Comparison of ENCODE assay signal across 24 cellular contexts in genomic region chr17:29719469-29719868, GRCh38.
DNase-seq lines count a peak whose midpoint lies in the region; ATAC-seq and TF ChIP-seq lines count a peak whose summit lies in the region.
"Had no signal": no experiment of that assay in that cellular context is flagged by ENCODE, and none has a peak within 500 bp of the region (broad histone marks: within the 10 kb centered on the region; RNA-seq: fewer than 3 reads in every experiment).

No MANE protein-coding gene starts in this region.

- H3K4me2 ChIP-seq in BLaER1, result peak overlapping the region; percentile 83; the same call in 1 of the 2 replicates
- H3K4me2 ChIP-seq: KMS-11, SK-N-SH had no signal

- H3K9me3 ChIP-seq in BLaER1, result no peaks in the 10 kb centered on the region
- no peaks in the 10 kb centered on the region for H3K9me3 ChIP-seq in CD4-positive, alpha-beta T cell (ENCODE audit: control insufficient read depth, low read length)
- H3K9me3 ChIP-seq: SK-N-SH had no signal

- H3K4me3 Mint-ChIP-seq in CD4-positive, alpha-beta T cell, result no peak overlapping the region
- H3K4me3 Mint-ChIP-seq in memory B cell, result no peak overlapping the region
- no peak overlapping the region for H3K4me3 Mint-ChIP-seq in stimulated activated memory B cell treated with anti-CD40 and anti-IgM and Interleukin-4, amounts not matched to agents 10 μg/mL and 1 μg/mL and 100 μg/mL, for 72 hours
- no peak overlapping the region for H3K4me3 Mint-ChIP-seq in activated CD4-positive, alpha-beta T cell treated with anti-CD3 and anti-CD28 coated beads, Interleukin-2, amount 10 ng/mL, durations not matched to agents 24 days and 14 days
- H3K4me3 Mint-ChIP-seq: H9, HFFc6 had no signal

- H3K4me1 ChIP-seq in BLaER1, result peaks cover 53% of the 10 kb centered on the region

- H3K9ac ChIP-seq in BLaER1, result no peak overlapping the region
- H3K9ac ChIP-seq: GM23248, KMS-11, SK-N-SH had no signal

- CTCF ChIA-PET in CD4-positive, alpha-beta T cell (lab: Charles Lee), result no interaction called here

- intact Hi-C loops in CD4-positive, alpha-beta T cell (cut with DNase I, micrococcal nuclease), result no loop called here
- intact Hi-C loops in activated CD4-positive, alpha-beta T cell treated with anti-CD3 and anti-CD28 coated beads, Interleukin-2, amount 10 ng/mL, durations not matched to agents 24 days and 14 days (cut with micrococcal nuclease), result no loop called here

- H3K27me3 Mint-ChIP-seq in CD4-positive, alpha-beta T cell, result no peaks in the 10 kb centered on the region
- no peaks in the 10 kb centered on the region for H3K27me3 Mint-ChIP-seq in memory B cell
- H3K27me3 Mint-ChIP-seq in stimulated activated memory B cell treated with anti-CD40 and anti-IgM and Interleukin-4, amounts not matched to agents 10 μg/mL and 1 μg/mL and 100 μg/mL, for 72 hours, result no peaks in the 10 kb centered on the region
- no peaks in the 10 kb centered on the region for H3K27me3 Mint-ChIP-seq in activated CD4-positive, alpha-beta T cell treated with anti-CD3 and anti-CD28 coated beads, Interleukin-2, amount 10 ng/mL, durations not matched to agents 24 days and 14 days

- H3K27ac Mint-ChIP-seq in CD4-positive, alpha-beta T cell, result peak overlapping the region; percentile 39
- peak overlapping the region; percentile 94 for H3K27ac Mint-ChIP-seq in memory B cell
- H3K27ac Mint-ChIP-seq in stimulated activated memory B cell treated with anti-CD40 and anti-IgM and Interleukin-4, amounts not matched to agents 10 μg/mL and 1 μg/mL and 100 μg/mL, for 72 hours, result peak overlapping the region; percentile 79
- no peak overlapping the region for H3K27ac Mint-ChIP-seq in activated CD4-positive, alpha-beta T cell treated with anti-CD3 and anti-CD28 coated beads, Interleukin-2, amount 10 ng/mL, durations not matched to agents 24 days and 14 days
- H3K27ac Mint-ChIP-seq: HFFc6 had no signal

- H3K27ac ChIP-seq in BLaER1, result no peak overlapping the region
- no peak overlapping the region for H3K27ac ChIP-seq in CD4-positive, alpha-beta T cell (ENCODE audit: low read depth, low read length)
- H3K27ac ChIP-seq: GM23248, KMS-11 had no signal

- peaks cover 34% of the 10 kb centered on the region for H3K36me3 Mint-ChIP-seq in CD4-positive, alpha-beta T cell (ENCODE audit: low read depth)
- H3K36me3 Mint-ChIP-seq in memory B cell, result peaks cover 20% of the 10 kb centered on the region
- peaks cover 39% of the 10 kb centered on the region for H3K36me3 Mint-ChIP-seq in stimulated activated memory B cell treated with anti-CD40 and anti-IgM and Interleukin-4, amounts not matched to agents 10 μg/mL and 1 μg/mL and 100 μg/mL, for 72 hours
- peaks cover 32% of the 10 kb centered on the region for H3K36me3 Mint-ChIP-seq in activated CD4-positive, alpha-beta T cell treated with anti-CD3 and anti-CD28 coated beads, Interleukin-2, amount 10 ng/mL, durations not matched to agents 24 days and 14 days (ENCODE audit: low read depth)

- peaks cover 36% of the 10 kb centered on the region for H3K36me3 ChIP-seq in BLaER1

- no peaks in the 10 kb centered on the region for H3K27me3 ChIP-seq in BLaER1
- H3K27me3 ChIP-seq in CD4-positive, alpha-beta T cell (ENCODE audit: control insufficient read depth, insufficient read depth, low read length), result no peaks in the 10 kb centered on the region

- H3K4me3 ChIP-seq in BLaER1, result no peak overlapping the region
- H3K4me3 ChIP-seq: GM23248 had no signal

- H4K20me1 ChIP-seq in BLaER1, result no peaks in the 10 kb centered on the region

- DNase-seq in CD4-positive, alpha-beta T cell, result no peak
- DNase-seq in memory B cell (ENCODE audit: low spot score in 2 of 2), result no peak
- DNase-seq in activated CD4-positive, alpha-beta T cell treated with anti-CD3 and anti-CD28 coated beads, Interleukin-2, amount 10 ng/mL, durations not matched to agents 24 days and 14 days, result no peak
- DNase-seq in activated CD4-positive, CD25-positive, alpha-beta regulatory T cell (lab: John Stamatoyannopoulos, UW), result no peak
- DNase-seq: DMS53; EL; GF-D8; GM23248; H9; HFFc6; NCI-H1105; NCI-H2029 treated with DMSO at 0.1 percent for 48 hours; NCI-H2171; NCI-H345; NCI-H524; NCI-H774; NK-92 treated with Interleukin-12 subunit alpha and Interleukin-12 subunit beta, amount 100 ng/mL, for 24 hours; SIG-M5; SK-N-SH had no signal

- H3K9me3 Mint-ChIP-seq in CD4-positive, alpha-beta T cell, result no peaks in the 10 kb centered on the region
- H3K9me3 Mint-ChIP-seq in memory B cell, result no peaks in the 10 kb centered on the region
- H3K9me3 Mint-ChIP-seq in stimulated activated memory B cell treated with anti-CD40 and anti-IgM and Interleukin-4, amounts not matched to agents 10 μg/mL and 1 μg/mL and 100 μg/mL, for 72 hours, result no peaks in the 10 kb centered on the region
- H3K9me3 Mint-ChIP-seq in activated CD4-positive, alpha-beta T cell treated with anti-CD3 and anti-CD28 coated beads, Interleukin-2, amount 10 ng/mL, durations not matched to agents 24 days and 14 days, result peaks cover 1% of the 10 kb centered on the region
- H3K9me3 Mint-ChIP-seq: H9, HFFc6 had no signal

- TF ChIP-seq CTCF in CD4-positive, alpha-beta T cell (IDR thresholded peaks at IDR 0.05), result no peak

- H3K4me1 Mint-ChIP-seq in CD4-positive, alpha-beta T cell (ENCODE audit: low read depth), result peaks cover 91% of the 10 kb centered on the region
- peaks cover 70% of the 10 kb centered on the region for H3K4me1 Mint-ChIP-seq in memory B cell
- peaks cover 95% of the 10 kb centered on the region for H3K4me1 Mint-ChIP-seq in stimulated activated memory B cell treated with anti-CD40 and anti-IgM and Interleukin-4, amounts not matched to agents 10 μg/mL and 1 μg/mL and 100 μg/mL, for 72 hours
- H3K4me1 Mint-ChIP-seq in activated CD4-positive, alpha-beta T cell treated with anti-CD3 and anti-CD28 coated beads, Interleukin-2, amount 10 ng/mL, durations not matched to agents 24 days and 14 days, result peaks cover 40% of the 10 kb centered on the region

- POLR2A ChIA-PET in CD4-positive, alpha-beta T cell (lab: Charles Lee), result interaction anchor here (0.6 kb wide), 1 partner anchor 12 kb away, joined by 5 read pairs; no protein-coding TSS in a partner anchor

- no peak for ATAC-seq in CD4-positive, alpha-beta T cell (ENCODE audit: poor library complexity)
- ATAC-seq in memory B cell (ENCODE audit: low read depth), result no peak
- no peak for ATAC-seq in stimulated activated memory B cell treated with anti-CD40 and anti-IgM and Interleukin-4, amounts not matched to agents 10 μg/mL and 1 μg/mL and 100 μg/mL, for 72 hours
- ATAC-seq in GM18498 (IDR thresholded peaks at IDR 0.05; ENCODE audit: unreplicated experiment), result no peak
- ATAC-seq: Panc1 had no signal
